Comparison of ENCODE assay signal across 21 cellular contexts in the genomic region with DNA sequence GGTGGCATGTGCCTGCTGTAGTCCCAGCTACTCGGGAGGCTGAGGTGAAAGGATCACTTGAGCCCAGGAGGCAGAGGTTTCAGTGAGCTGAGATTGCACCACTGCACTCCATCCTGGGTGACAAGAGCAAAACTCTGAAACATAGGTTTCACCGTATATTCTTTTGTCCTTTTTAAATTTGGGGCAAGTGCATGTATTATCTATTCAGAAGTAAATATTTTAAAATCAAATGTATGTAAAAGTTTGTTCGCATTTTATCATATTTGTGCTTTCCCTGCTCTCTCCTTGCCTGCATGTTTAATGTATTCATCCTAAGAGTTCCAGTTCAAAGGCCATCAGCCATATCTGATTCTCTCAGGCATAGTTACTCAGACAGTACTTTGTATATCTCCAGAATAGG. TPM values are rescaled to one million over a fixed set of nuclear protein-coding genes. Genes with fewer than 3 reads are reported as not detected.
A peak's percentile ranks its signal among the peaks of the same experiment; 100 is the strongest.
DNase-seq lines count a peak whose midpoint lies in the region; ATAC-seq, FAIRE-seq and TF ChIP-seq lines count a peak whose summit lies in the region.
"Had no signal": no experiment of that assay in that cellular context is flagged by ENCODE, and none has a peak within 500 bp of the region (broad histone marks: within the 10 kb centered on the region; RNA-seq: fewer than 3 reads in every experiment).

No MANE protein-coding gene starts in this region.

- no peaks in the 10 kb centered on the region for H3K9me2 ChIP-seq in hepatocyte (replicated peaks; ENCODE audit: insufficient read depth)

- DNase-seq in NCI-H1694 treated with DMSO at 0.1 percent for 48 hours (lab: John Stamatoyannopoulos, UW), result peak; percentile 35
- peak; percentile 1 for DNase-seq in dedifferentiated amniotic fluid mesenchymal stem cell (ENCODE audit: extremely low spot score)
- DNase-seq in small intestine, result no peak
- no peak for DNase-seq in hepatocyte (ENCODE audit: low spot score)
- DNase-seq: AML-193; Caco-2; Calu3; CD4-positive, alpha-beta T cell; CD8-positive, alpha-beta T cell; DMS79 treated with DMSO at 0.1 percent for 48 hours; GF-D8 had no signal

- H3K4me2 ChIP-seq in hepatocyte, result no peak overlapping the region
- H3K4me2 ChIP-seq: A549; BLaER1 treated with 17β-estradiol and CSF1 and Interleukin-3, amounts not matched to agents 10 nM and 100 nM had no signal

- H3K27me3 ChIP-seq in small intestine (ENCODE audit: control insufficient read depth in 2 of 2, insufficient read depth in 2 of 2, low read length in 2 of 2) (no peaks in the 10 kb centered on the region), hepatocyte (no peaks in the 10 kb centered on the region)
- H3K27me3 ChIP-seq: BLaER1 treated with 17β-estradiol and CSF1 and Interleukin-3, amounts not matched to agents 10 nM and 100 nM had no signal

- TF ChIP-seq CTCF in HEK293 (tag by site-specific recombination; IDR thresholded peaks at IDR 0.05) (no peak), hepatocyte (IDR thresholded peaks at IDR 0.05; ENCODE audit: poor library complexity) (no peak)

- no peak for ATAC-seq in HG02623 (IDR thresholded peaks at IDR 0.05; ENCODE audit: unreplicated experiment)
- ATAC-seq: A549; CD8-positive, alpha-beta T cell had no signal

- FAIRE-seq in small intestine (lab: Jason Lieb, UNC), result no peak
- FAIRE-seq: A549, D721Med, G401.6, GM12891, GM19239 had no signal

- CTCF ChIA-PET in HEK293 (lab: Yijun Ruan, JAX), result no interaction called here

- H2AFZ ChIP-seq in hepatocyte, result no peak overlapping the region

- H3K9me3 ChIP-seq in HEK293 (ENCODE audit: control insufficient read depth, insufficient read depth, low read depth, low read length) (no peaks in the 10 kb centered on the region), small intestine (ENCODE audit: control insufficient read depth, low read depth) (no peaks in the 10 kb centered on the region), hepatocyte (ENCODE audit: low read depth) (no peaks in the 10 kb centered on the region)
- H3K9me3 ChIP-seq: A549; BLaER1 treated with 17β-estradiol and CSF1 and Interleukin-3, amounts not matched to agents 10 nM and 100 nM; Caco-2 had no signal

- no peaks in the 10 kb centered on the region for H3K4me1 ChIP-seq in HEK293 (ENCODE audit: control insufficient read depth, insufficient read depth, low read length)
- H3K4me1 ChIP-seq in small intestine (ENCODE audit: control insufficient read depth in 2 of 2, insufficient read depth in 1 of 2, low read depth in 1 of 2, low read length in 1 of 2), result no peaks in the 10 kb centered on the region
- H3K4me1 ChIP-seq in hepatocyte (ENCODE audit: insufficient read depth), result no peaks in the 10 kb centered on the region
- H3K4me1 ChIP-seq: A549, Caco-2 had no signal

- no peaks in the 10 kb centered on the region for H4K20me1 ChIP-seq in hepatocyte (ENCODE audit: insufficient read depth, poor library complexity, severe bottlenecking)
- H4K20me1 ChIP-seq: BLaER1 treated with 17β-estradiol and CSF1 and Interleukin-3, amounts not matched to agents 10 nM and 100 nM had no signal

- no peaks in the 10 kb centered on the region for H3K79me2 ChIP-seq in hepatocyte

- H3K36me3 ChIP-seq in HEK293 (ENCODE audit: control insufficient read depth in 2 of 2, insufficient read depth in 1 of 2, low read length in 2 of 2) (no peaks in the 10 kb centered on the region; a peak in 1 of 3 replicates), small intestine (ENCODE audit: control insufficient read depth in 2 of 2, insufficient read depth in 2 of 2, low read length in 2 of 2) (no peaks in the 10 kb centered on the region), hepatocyte (replicated peaks; ENCODE audit: insufficient read depth, low read depth) (no peaks in the 10 kb centered on the region)
- H3K36me3 ChIP-seq: BLaER1 treated with 17β-estradiol and CSF1 and Interleukin-3, amounts not matched to agents 10 nM and 100 nM had no signal

- H3K4me3 ChIP-seq in HEK293 (ENCODE audit: low read depth, low read length), result no peak overlapping the region
- no peak overlapping the region for H3K4me3 ChIP-seq in small intestine (ENCODE audit: low read depth in 1 of 2, low read length in 2 of 2)
- no peak overlapping the region for H3K4me3 ChIP-seq in hepatocyte
- H3K4me3 ChIP-seq: A549; BLaER1 treated with 17β-estradiol and CSF1 and Interleukin-3, amounts not matched to agents 10 nM and 100 nM had no signal

- 58 to 74% (median 73%) methylated on average over 3 of the region's 3 CpGs for WGBS in small intestine, 3 donors
- WGBS in hepatocyte (ENCODE audit: low lambda C conversion rate, missing lambda C conversion rate), result 84% methylated on average over 3 of the region's 3 CpGs

- H3K27ac ChIP-seq in HEK293 (ENCODE audit: extremely low read depth, low read depth, low read length), result no peak overlapping the region
- H3K27ac ChIP-seq in small intestine (ENCODE audit: low read depth in 1 of 2, low read length in 1 of 2), result no peak overlapping the region
- no peak overlapping the region for H3K27ac ChIP-seq in hepatocyte
- H3K27ac ChIP-seq: 22Rv1; A549; BLaER1 treated with 17β-estradiol and CSF1 and Interleukin-3, amounts not matched to agents 10 nM and 100 nM; C4-2B had no signal

- POLR2A ChIA-PET in HEK293 (lab: Yijun Ruan, JAX), result no interaction called here

TF ChIP-seq in HEK293, 187 proteins besides CTCF, POLR2A, EP300 and RAD21 (continues in another document):
- TF ChIP-seq, protein P1, sequence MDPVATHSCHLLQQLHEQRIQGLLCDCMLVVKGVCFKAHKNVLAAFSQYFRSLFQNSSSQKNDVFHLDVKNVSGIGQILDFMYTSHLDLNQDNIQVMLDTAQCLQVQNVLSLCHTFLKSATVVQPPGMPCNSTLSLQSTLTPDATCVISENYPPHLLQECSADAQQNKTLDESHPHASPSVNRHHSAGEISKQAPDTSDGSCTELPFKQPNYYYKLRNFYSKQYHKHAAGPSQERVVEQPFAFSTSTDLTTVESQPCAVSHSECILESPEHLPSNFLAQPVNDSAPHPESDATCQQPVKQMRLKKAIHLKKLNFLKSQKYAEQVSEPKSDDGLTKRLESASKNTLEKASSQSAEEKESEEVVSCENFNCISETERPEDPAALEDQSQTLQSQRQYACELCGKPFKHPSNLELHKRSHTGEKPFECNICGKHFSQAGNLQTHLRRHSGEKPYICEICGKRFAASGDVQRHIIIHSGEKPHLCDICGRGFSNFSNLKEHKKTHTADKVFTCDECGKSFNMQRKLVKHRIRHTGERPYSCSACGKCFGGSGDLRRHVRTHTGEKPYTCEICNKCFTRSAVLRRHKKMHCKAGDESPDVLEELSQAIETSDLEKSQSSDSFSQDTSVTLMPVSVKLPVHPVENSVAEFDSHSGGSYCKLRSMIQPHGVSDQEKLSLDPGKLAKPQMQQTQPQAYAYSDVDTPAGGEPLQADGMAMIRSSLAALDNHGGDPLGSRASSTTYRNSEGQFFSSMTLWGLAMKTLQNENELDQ (tag by site-specific recombination; IDR thresholded peaks at IDR 0.05; ENCODE audit: low read depth), result no peak
- TF ChIP-seq ZNF341 (tag by site-specific recombination; IDR thresholded peaks at IDR 0.05; ENCODE audit: low read depth) (no peak), ZIC2 (tag by site-specific recombination; IDR thresholded peaks at IDR 0.05) (no peak), ZNF239 (tag by site-specific recombination; IDR thresholded peaks at IDR 0.05) (no peak), HOXD13 (CRISPR knock-in tag; IDR thresholded peaks at IDR 0.05; ENCODE audit: borderline replicate concordance) (no peak)
- TF ChIP-seq, protein P2, sequence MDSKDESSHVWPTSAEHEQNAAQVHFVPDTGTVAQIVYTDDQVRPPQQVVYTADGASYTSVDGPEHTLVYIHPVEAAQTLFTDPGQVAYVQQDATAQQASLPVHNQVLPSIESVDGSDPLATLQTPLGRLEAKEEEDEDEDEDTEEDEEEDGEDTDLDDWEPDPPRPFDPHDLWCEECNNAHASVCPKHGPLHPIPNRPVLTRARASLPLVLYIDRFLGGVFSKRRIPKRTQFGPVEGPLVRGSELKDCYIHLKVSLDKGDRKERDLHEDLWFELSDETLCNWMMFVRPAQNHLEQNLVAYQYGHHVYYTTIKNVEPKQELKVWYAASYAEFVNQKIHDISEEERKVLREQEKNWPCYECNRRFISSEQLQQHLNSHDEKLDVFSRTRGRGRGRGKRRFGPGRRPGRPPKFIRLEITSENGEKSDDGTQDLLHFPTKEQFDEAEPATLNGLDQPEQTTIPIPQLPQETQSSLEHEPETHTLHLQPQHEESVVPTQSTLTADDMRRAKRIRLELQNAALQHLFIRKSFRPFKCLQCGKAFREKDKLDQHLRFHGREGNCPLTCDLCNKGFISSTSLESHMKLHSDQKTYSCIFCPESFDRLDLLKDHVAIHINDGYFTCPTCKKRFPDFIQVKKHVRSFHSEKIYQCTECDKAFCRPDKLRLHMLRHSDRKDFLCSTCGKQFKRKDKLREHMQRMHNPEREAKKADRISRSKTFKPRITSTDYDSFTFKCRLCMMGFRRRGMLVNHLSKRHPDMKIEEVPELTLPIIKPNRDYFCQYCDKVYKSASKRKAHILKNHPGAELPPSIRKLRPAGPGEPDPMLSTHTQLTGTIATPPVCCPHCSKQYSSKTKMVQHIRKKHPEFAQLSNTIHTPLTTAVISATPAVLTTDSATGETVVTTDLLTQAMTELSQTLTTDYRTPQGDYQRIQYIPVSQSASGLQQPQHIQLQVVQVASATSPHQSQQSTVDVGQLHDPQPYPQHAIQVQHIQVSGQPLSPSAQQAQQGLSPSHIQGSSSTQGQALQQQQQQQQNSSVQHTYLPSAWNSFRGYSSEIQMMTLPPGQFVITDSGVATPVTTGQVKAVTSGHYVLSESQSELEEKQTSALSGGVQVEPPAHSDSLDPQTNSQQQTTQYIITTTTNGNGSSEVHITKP (tag by site-specific recombination; IDR thresholded peaks at IDR 0.05), result peak; percentile 76

RNA-seq across cellular contexts. Expression of a gene that starts 7.9 kb away (rescaled TPM):
- polyA plus RNA-seq in small intestine (100 to 1,000 TPM; 148 to 193 (median 187) TPM), hepatocyte (119 and 128 TPM in 2 replicates)
- 105 and 136 TPM in 2 replicates for total RNA-seq in hepatocyte

RNA-seq across cellular contexts. Expression of a gene that starts 13.4 kb away (rescaled TPM):
- 10 to 100 TPM; 22.7 to 26.2 (median 23.0) TPM for polyA plus RNA-seq in small intestine
- total RNA-seq in hepatocyte, result 19.0 and 21.8 TPM in 2 replicates
- 24.3 and 27.1 TPM in 2 replicates for polyA plus RNA-seq in hepatocyte

RNA-seq across cellular contexts. Expression of a gene that starts 13.5 kb away (rescaled TPM):
- 10 to 100 TPM; 15.4 to 19.7 (median 16.1) TPM for polyA plus RNA-seq in small intestine
- total RNA-seq in hepatocyte, result 5.5 and 7.7 TPM in 2 replicates
- 24.4 and 44.7 TPM in 2 replicates for polyA plus RNA-seq in hepatocyte

RNA-seq across cellular contexts. Expression of a gene that starts 20.4 kb away (rescaled TPM):
- polyA plus RNA-seq in small intestine, result 10 to 100 TPM; 12.6 to 51.9 (median 18.1) TPM
- 11.2 and 18.3 TPM in 2 replicates for total RNA-seq in hepatocyte
- polyA plus RNA-seq in hepatocyte, result 30.7 and 31.6 TPM in 2 replicates

RNA-seq across cellular contexts. Expression of a gene that starts 27.9 kb away (rescaled TPM):
- polyA plus RNA-seq in small intestine (100 to 1,000 TPM in 1 of 3 donors, 10 to 100 TPM in 2; 51.3 to 131 (median 74.6) TPM), hepatocyte (48.9 and 50.4 TPM in 2 replicates)
- 41.3 and 47.5 TPM in 2 replicates for total RNA-seq in hepatocyte

Comparison
In these comparisons a context has a peak if more than half of its experiments do, and no peak if none do; other contexts are left out.
1. DNase-seq: peak in NCI-H1694 treated with DMSO at 0.1 percent for 48 hours (single experiment) and dedifferentiated amniotic fluid mesenchymal stem cell (single experiment); none in small intestine (single experiment) and hepatocyte (single experiment).